10 cellular contexts compared by ENCODE assay signal in the genomic region with DNA sequence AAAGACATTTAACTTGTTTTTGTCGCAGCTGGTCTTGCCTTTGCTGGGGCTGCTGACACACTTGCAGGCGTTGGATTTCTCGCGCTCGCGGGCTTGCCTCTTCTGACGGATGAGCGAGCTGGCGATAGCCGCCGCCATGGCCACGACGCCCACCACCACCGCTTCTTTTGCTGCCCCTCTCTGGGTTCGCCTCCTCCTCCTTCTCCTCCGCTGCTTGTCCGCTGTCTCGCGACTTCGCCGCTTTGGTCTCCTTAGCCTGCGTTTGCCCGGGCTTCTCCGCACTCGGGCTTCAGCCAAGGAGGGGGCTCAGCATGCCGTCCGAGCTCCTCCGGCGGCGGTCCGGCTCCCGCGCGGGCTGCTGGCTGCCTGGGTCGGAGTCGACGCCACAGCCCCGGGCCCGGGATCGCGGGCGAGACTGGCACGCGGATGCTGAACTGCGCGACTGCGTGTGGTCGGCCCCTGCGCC. TPM values are rescaled to one million over a fixed set of nuclear protein-coding genes. Genes with fewer than 3 reads are reported as not detected.
DNase-seq lines count a peak whose midpoint lies in the region; ATAC-seq and TF ChIP-seq lines count a peak whose summit lies in the region.
"Had no signal": no experiment of that assay in that cellular context is flagged by ENCODE, and none has a peak within 500 bp of the region (broad histone marks: within the 10 kb centered on the region; RNA-seq: fewer than 3 reads in every experiment).

No MANE protein-coding gene starts in this region.

- DNase-seq in activated gamma-delta T cell (lab: John Stamatoyannopoulos, UW) (peak; percentile 10), activated gamma-delta T cell treated with Interleukin-2 at 50 U/mL for 16 hours (no peak), esophagus muscularis mucosa (ENCODE audit: extremely low spot score) (no peak), neural crest cell (ENCODE audit: low read depth, low spot score) (peak; percentile 22), vagina (ENCODE audit: extremely low spot score in 2 of 2) (no peak), WERI-Rb-1 (no peak), NCI-H2171 treated with DMSO at 0.1 percent for 48 hours (lab: John Stamatoyannopoulos, UW) (no peak)
- DNase-seq: NCI-H1694 had no signal

- H3K27me3 Mint-ChIP-seq in neural crest cell (ENCODE audit: low read depth) = peaks cover 37% of the 10 kb centered on the region

- no peaks in the 10 kb centered on the region for H3K9me3 Mint-ChIP-seq in neural crest cell
- H3K9me3 Mint-ChIP-seq: activated naive CD4-positive, alpha-beta T cell treated with anti-CD3 and anti-CD28 coated beads, Interleukin-2, amount 50 U/mL, for 72 hours had no signal

- no peak overlapping the region for H3K27ac Mint-ChIP-seq in neural crest cell (ENCODE audit: unreplicated experiment)
- H3K27ac Mint-ChIP-seq: activated naive CD4-positive, alpha-beta T cell treated with anti-CD3 and anti-CD28 coated beads, Interleukin-2, amount 50 U/mL, for 72 hours had no signal

- TF ChIP-seq POLR2A in esophagus muscularis mucosa (IDR thresholded peaks at IDR 0.05; ENCODE audit: low read depth) (no peak), vagina (IDR thresholded peaks at IDR 0.05) (no peak)

- peaks cover 39% of the 10 kb centered on the region for H3K4me1 Mint-ChIP-seq in neural crest cell

- no peaks in the 10 kb centered on the region for H3K27me3 ChIP-seq in esophagus muscularis mucosa
- no peaks in the 10 kb centered on the region for H3K27me3 ChIP-seq in vagina
- H3K27me3 ChIP-seq in WERI-Rb-1 (ENCODE audit: insufficient read depth, low read depth, severe bottlenecking) = peaks cover 70% of the 10 kb centered on the region

- WGBS in esophagus muscularis mucosa = 33% methylated on average over 35 of the region's 49 CpGs

- peaks cover 0 to 9% (median 4%) of the 10 kb centered on the region in 4 donors for H3K4me1 ChIP-seq in esophagus muscularis mucosa
- H3K4me1 ChIP-seq in vagina = no peaks in the 10 kb centered on the region

- H3K27ac ChIP-seq in esophagus muscularis mucosa (replicated peaks in 1 of 4) (peak overlapping the region; percentile 66 to 73 (median 70)), vagina (no peak overlapping the region), WERI-Rb-1 (no peak overlapping the region)

- TF ChIP-seq CTCF in esophagus muscularis mucosa (IDR thresholded peaks at IDR 0.05) (no peak), neural crest cell (conservative IDR thresholded peaks at IDR 0.05) (no peak), vagina (IDR thresholded peaks at IDR 0.05) (no peak), WERI-Rb-1 (IDR thresholded peaks at IDR 0.05; ENCODE audit: low read depth, low read length) (no peak)

- peak overlapping the region; percentile 59 to 68 (median 61) for H3K4me3 ChIP-seq in esophagus muscularis mucosa
- peak overlapping the region; percentile 48 to 49 for H3K4me3 ChIP-seq in vagina
- H3K4me3 ChIP-seq in WERI-Rb-1 (ENCODE audit: low read depth, low read length) = no peak overlapping the region

- H3K36me3 ChIP-seq in esophagus muscularis mucosa (no peaks in the 10 kb centered on the region), vagina (no peaks in the 10 kb centered on the region), WERI-Rb-1 (no peaks in the 10 kb centered on the region)

- H3K36me3 Mint-ChIP-seq in neural crest cell (ENCODE audit: low read depth) = peaks cover 2% of the 10 kb centered on the region

- no peak for TF ChIP-seq EP300 in esophagus muscularis mucosa (IDR thresholded peaks at IDR 0.05)

- intact Hi-C loops in esophagus muscularis mucosa (cut with DNase I) = no loop called here
- intact Hi-C loops in vagina (cut with DNase I) = no loop called here

- H3K9me3 ChIP-seq in esophagus muscularis mucosa (no peaks in the 10 kb centered on the region), vagina (no peaks in the 10 kb centered on the region), WERI-Rb-1 (ENCODE audit: severe bottlenecking) (no peaks in the 10 kb centered on the region)

- no peak for ATAC-seq in HG03457 (IDR thresholded peaks at IDR 0.05; ENCODE audit: unreplicated experiment)
- ATAC-seq: activated naive CD4-positive, alpha-beta T cell treated with anti-CD3 and anti-CD28 coated beads, Interleukin-2, amount 50 U/mL, for 72 hours had no signal

- H3K4me3 Mint-ChIP-seq in neural crest cell = peak overlapping the region; percentile 93

RNA-seq across cellular contexts. Expression of gene FGF13, which starts 0.6 kb away (rescaled TPM):
- 10 to 100 TPM in 3 of 4 donors, 1 to 10 TPM in 1; 8.3 to 14.4 (median 11.3) TPM for total RNA-seq in esophagus muscularis mucosa
- 81.1 and 85.5 TPM in 2 replicates for total RNA-seq in neural crest cell
- total RNA-seq in vagina = 3.2 TPM
- total RNA-seq: activated naive CD4-positive, alpha-beta T cell treated with anti-CD3 and anti-CD28 coated beads, Interleukin-2, amount 50 U/mL, for 72 hours had no signal

Comparison
In these comparisons a context has a peak if more than half of its experiments do, and no peak if none do; other contexts are left out.
1. DNase-seq: peak in activated gamma-delta T cell (single experiment) and neural crest cell (single experiment); none in activated gamma-delta T cell treated with Interleukin-2 at 50 U/mL for 16 hours (single experiment), esophagus muscularis mucosa (single experiment), vagina (0 of 2), WERI-Rb-1 (single experiment) and NCI-H2171 treated with DMSO at 0.1 percent for 48 hours (single experiment).
2. H3K27ac ChIP-seq: peak in esophagus muscularis mucosa (4 of 4); none in vagina (single experiment) and WERI-Rb-1 (single experiment).